ENCODE assay signal across 19 cellular contexts in genomic region chr7:14836006-14836405, GRCh38.
A peak's percentile ranks its signal among the peaks of the same experiment; 100 is the strongest.
DNase-seq lines count a peak whose midpoint lies in the region; ATAC-seq, FAIRE-seq and TF ChIP-seq lines count a peak whose summit lies in the region.
"Had no signal": no experiment of that assay in that cellular context is flagged by ENCODE, and none has a peak within 500 bp of the region (broad histone marks: within the 10 kb centered on the region; RNA-seq: fewer than 3 reads in every experiment).

No MANE protein-coding gene starts in this region.

- H3K27me3 ChIP-seq in BE2C (no peaks in the 10 kb centered on the region), HUES64 (ENCODE audit: insufficient read depth, low read length) (no peaks in the 10 kb centered on the region)
- no peaks in the 10 kb centered on the region for H3K27me3 ChIP-seq in CD4-positive, alpha-beta T cell (ENCODE audit: control insufficient read depth, insufficient read depth, low read length)
- H3K27me3 ChIP-seq: BLaER1, vagina had no signal

- H3K27me3 Mint-ChIP-seq in WTC11 (ENCODE audit: low read depth): no peaks in the 10 kb centered on the region
- H3K27me3 Mint-ChIP-seq in CD4-positive, alpha-beta T cell: no peaks in the 10 kb centered on the region
- H3K27me3 Mint-ChIP-seq: activated naive CD4-positive, alpha-beta T cell treated with anti-CD3 and anti-CD28 coated beads, Interleukin-2, amount 10 ng/mL, durations not matched to agents 7 days and 5 days; central memory CD8-positive, alpha-beta T cell; stimulated activated naive CD8-positive, alpha-beta T cell treated with anti-CD3 and anti-CD28 coated beads, Interleukin-15, Interleukin-2, amounts not matched to agents 100 ng/mL and 50 ng/mL, for 24 hours had no signal

- peaks cover 11% of the 10 kb centered on the region for H3K36me3 Mint-ChIP-seq in WTC11
- no peaks in the 10 kb centered on the region for H3K36me3 Mint-ChIP-seq in CD4-positive, alpha-beta T cell (ENCODE audit: low read depth)
- H3K36me3 Mint-ChIP-seq: activated naive CD4-positive, alpha-beta T cell treated with anti-CD3 and anti-CD28 coated beads, Interleukin-2, amount 10 ng/mL, durations not matched to agents 7 days and 5 days had no signal

- H3K9me3 ChIP-seq in BE2C: no peaks in the 10 kb centered on the region
- H3K9me3 ChIP-seq in HUES64 (ENCODE audit: insufficient read depth, low read depth, low read length): no peaks in the 10 kb centered on the region
- no peaks in the 10 kb centered on the region for H3K9me3 ChIP-seq in CD4-positive, alpha-beta T cell (ENCODE audit: control insufficient read depth, low read length)
- H3K9me3 ChIP-seq: BLaER1, vagina had no signal

- CTCF ChIA-PET in WTC11 (lab: Charles Lee): interaction anchor here (0.9 to 1.8 kb wide), 3 partner anchors 118 to 180 kb away, joined by 3 to 6 read pairs (median 4); no protein-coding TSS in a partner anchor
- CTCF ChIA-PET in CD4-positive, alpha-beta T cell (lab: Charles Lee): no interaction called here

- H3K4me3 ChIP-seq in BE2C (ENCODE audit: low read depth, low read length): peak overlapping the region; percentile 39
- H3K4me3 ChIP-seq in HUES64 (ENCODE audit: low read length): no peak overlapping the region
- H3K4me3 ChIP-seq: BLaER1, vagina had no signal

- POLR2A ChIA-PET in WTC11 (lab: Charles Lee): no interaction called here
- POLR2A ChIA-PET in CD4-positive, alpha-beta T cell (lab: Charles Lee): no interaction called here

- FAIRE-seq in islet of Langerhans (lab: Jason Lieb, UNC): peak; percentile 36
- FAIRE-seq: GM19239 had no signal

- H3K4me1 ChIP-seq in BE2C (peaks cover 17% of the 10 kb centered on the region), HUES64 (ENCODE audit: insufficient read depth, low read length) (peaks cover 52% of the 10 kb centered on the region)
- H3K4me1 ChIP-seq: BLaER1, parathyroid adenoma, vagina had no signal

- 64% methylated on average over 3 of the region's 4 CpGs for WGBS in HUES64

- no peak for DNase-seq in BE2C
- no peak for DNase-seq in WTC11 (ENCODE audit: low spot score)
- no peak for DNase-seq in NCI-H146 (lab: John Stamatoyannopoulos, UW)
- no peak for DNase-seq in CD4-positive, alpha-beta T cell
- DNase-seq in OCI-M2 (lab: John Stamatoyannopoulos, UW; ENCODE audit: unreplicated experiment): no peak
- no peak for DNase-seq in T-helper 9 cell
- DNase-seq: activated CD4-positive, CD25-positive, alpha-beta regulatory T cell treated with anti-CD3 and anti-CD28 coated beads, Interleukin-2, amount 50 U/mL, for 72 hours; activated CD8-positive, alpha-beta memory T cell treated with anti-CD3 and anti-CD28 coated beads, Interleukin-2, amount 50 U/mL, for 48 hours; activated naive CD4-positive, alpha-beta T cell treated with anti-CD3 and anti-CD28 coated beads, Interleukin-2, amount 10 ng/mL, durations not matched to agents 7 days and 5 days; foreskin melanocyte had no signal

- H3K4me3 Mint-ChIP-seq in WTC11: no peak overlapping the region
- no peak overlapping the region for H3K4me3 Mint-ChIP-seq in CD4-positive, alpha-beta T cell
- H3K4me3 Mint-ChIP-seq: activated naive CD4-positive, alpha-beta T cell treated with anti-CD3 and anti-CD28 coated beads, Interleukin-2, amount 10 ng/mL, durations not matched to agents 7 days and 5 days; central memory CD8-positive, alpha-beta T cell; stimulated activated naive CD8-positive, alpha-beta T cell treated with anti-CD3 and anti-CD28 coated beads, Interleukin-15, Interleukin-2, amounts not matched to agents 100 ng/mL and 50 ng/mL, for 24 hours; T-helper 1 cell treated with Interleukin-12 subunit alpha and Interleukin-12 subunit beta and Interleukin-4 antibody, amounts not matched to agents 30 μg/mL and 1 μg/mL, for 36 hours had no signal

- TF ChIP-seq CTCF in BE2C (IDR thresholded peaks at IDR 0.05; ENCODE audit: low read depth, low read length): no peak
- TF ChIP-seq CTCF in WTC11 (IDR thresholded peaks at IDR 0.05): no peak
- no peak for TF ChIP-seq CTCF in CD4-positive, alpha-beta T cell (IDR thresholded peaks at IDR 0.05)

- H3K9me3 Mint-ChIP-seq in WTC11: peaks cover 12% of the 10 kb centered on the region
- peaks cover 4% of the 10 kb centered on the region for H3K9me3 Mint-ChIP-seq in CD4-positive, alpha-beta T cell
- H3K9me3 Mint-ChIP-seq: activated naive CD4-positive, alpha-beta T cell treated with anti-CD3 and anti-CD28 coated beads, Interleukin-2, amount 10 ng/mL, durations not matched to agents 7 days and 5 days; T-helper 1 cell treated with Interleukin-12 subunit alpha and Interleukin-12 subunit beta and Interleukin-4 antibody, amounts not matched to agents 30 μg/mL and 1 μg/mL, for 36 hours had no signal

- H3K36me3 ChIP-seq in BE2C (no peaks in the 10 kb centered on the region), HUES64 (ENCODE audit: insufficient read depth, low read length) (no peaks in the 10 kb centered on the region)
- H3K36me3 ChIP-seq: BLaER1, vagina had no signal

- H3K27ac ChIP-seq in HUES64 (ENCODE audit: low read depth, low read length): peak overlapping the region; percentile 16; the same call in 1 of the 2 replicates
- no peak overlapping the region for H3K27ac ChIP-seq in CD4-positive, alpha-beta T cell (ENCODE audit: low read depth, low read length)
- H3K27ac ChIP-seq: BLaER1, parathyroid adenoma, vagina had no signal

- peaks cover 58% of the 10 kb centered on the region for H3K4me1 Mint-ChIP-seq in WTC11
- no peaks in the 10 kb centered on the region for H3K4me1 Mint-ChIP-seq in CD4-positive, alpha-beta T cell (ENCODE audit: low read depth)
- H3K4me1 Mint-ChIP-seq: activated naive CD4-positive, alpha-beta T cell treated with anti-CD3 and anti-CD28 coated beads, Interleukin-2, amount 10 ng/mL, durations not matched to agents 7 days and 5 days; central memory CD8-positive, alpha-beta T cell had no signal

- ATAC-seq in WTC11: no peak
- no peak for ATAC-seq in CD4-positive, alpha-beta T cell (ENCODE audit: poor library complexity)

- intact Hi-C loops in CD4-positive, alpha-beta T cell (cut with DNase I, micrococcal nuclease): no loop called here

- H3K9ac ChIP-seq in HUES64 (ENCODE audit: low read depth, low read length): no peak overlapping the region
- H3K9ac ChIP-seq: BLaER1, parathyroid adenoma had no signal

- peak overlapping the region; percentile 61; the same call in 1 of the 2 replicates for H3K27ac Mint-ChIP-seq in WTC11
- no peak overlapping the region for H3K27ac Mint-ChIP-seq in CD4-positive, alpha-beta T cell
- H3K27ac Mint-ChIP-seq: activated naive CD4-positive, alpha-beta T cell treated with anti-CD3 and anti-CD28 coated beads, Interleukin-2, amount 10 ng/mL, durations not matched to agents 7 days and 5 days; stimulated activated naive CD8-positive, alpha-beta T cell treated with anti-CD3 and anti-CD28 coated beads, Interleukin-15, Interleukin-2, amounts not matched to agents 100 ng/mL and 50 ng/mL, for 24 hours; T-helper 1 cell treated with Interleukin-12 subunit alpha and Interleukin-12 subunit beta and Interleukin-4 antibody, amounts not matched to agents 30 μg/mL and 1 μg/mL, for 36 hours had no signal

TF ChIP-seq in WTC11, 78 proteins besides CTCF, POLR2A, EP300 and RAD21 (continues in another document):
- TF ChIP-seq ZNF232 (CRISPR knock-in tag; IDR thresholded peaks at IDR 0.05) (no peak), ZNF671 (CRISPR knock-in tag; IDR thresholded peaks at IDR 0.05) (no peak), USF1 (CRISPR knock-in tag; IDR thresholded peaks at IDR 0.05) (no peak), CDX4 (CRISPR knock-in tag; IDR thresholded peaks at IDR 0.05; ENCODE audit: borderline replicate concordance) (no peak), FOXP4 (CRISPR knock-in tag; IDR thresholded peaks at IDR 0.05) (no peak), ELF4 (CRISPR knock-in tag; IDR thresholded peaks at IDR 0.05; ENCODE audit: low read depth) (no peak), USF2 (CRISPR knock-in tag; IDR thresholded peaks at IDR 0.05) (no peak), ZNF416 (CRISPR knock-in tag; IDR thresholded peaks at IDR 0.05) (no peak), JUN (CRISPR knock-in tag; IDR thresholded peaks at IDR 0.05) (no peak), FOXK1 (CRISPR knock-in tag; IDR thresholded peaks at IDR 0.05) (no peak), ESRRA (CRISPR knock-in tag; IDR thresholded peaks at IDR 0.05; ENCODE audit: borderline replicate concordance) (no peak), ZNF423 (CRISPR knock-in tag; IDR thresholded peaks at IDR 0.05) (no peak), ATF1 (CRISPR knock-in tag; IDR thresholded peaks at IDR 0.05) (no peak)
